ENCODE assay signal across 8 cellular contexts in genomic region chr4:122003335-122003734, GRCh38. TPM values are rescaled to one million over a fixed set of nuclear protein-coding genes. Genes with fewer than 3 reads are reported as not detected.
A peak's percentile ranks its signal among the peaks of the same experiment; 100 is the strongest.
DNase-seq lines count a peak whose midpoint lies in the region; ATAC-seq, FAIRE-seq and TF ChIP-seq lines count a peak whose summit lies in the region.

No MANE protein-coding gene starts in this region.

- FAIRE-seq in frontal cortex (lab: Jason Lieb, UNC) = no peak

- ATAC-seq in GM19455 (IDR thresholded peaks at IDR 0.05; ENCODE audit: unreplicated experiment) (peak; percentile 86), HG03439 (IDR thresholded peaks at IDR 0.05; ENCODE audit: unreplicated experiment) (peak; percentile 70)

- peak; percentile 18 for DNase-seq in DMS153 (lab: John Stamatoyannopoulos, UW)
- DNase-seq in DMS153 treated with DMSO at 0.1 percent for 48 hours (lab: John Stamatoyannopoulos, UW; ENCODE audit: unreplicated experiment) = no peak
- DNase-seq in SK-MEL-5 (ENCODE audit: low read depth, low spot score) = peak; percentile 83
- DNase-seq in epithelial cell of esophagus (ENCODE audit: low read depth) = peak; percentile 30
- peak; percentile 0 for DNase-seq in stimulated activated CD4-positive, alpha-beta T cell treated with anti-CD3 and anti-CD28 coated beads, Interleukin-12 subunit alpha, Interleukin-12 subunit beta, amount 100 ng/mL, for 4 hours
- DNase-seq in frontal cortex (ENCODE audit: low spot score in 2 of 2) = no peak

- no peak overlapping the region for H3K4me3 ChIP-seq in epithelial cell of esophagus (ENCODE audit: low read length)

- peak; percentile 49 for TF ChIP-seq CTCF in epithelial cell of esophagus (IDR thresholded peaks at IDR 0.05; ENCODE audit: insufficient read depth, low read depth, low read length, missing control alignments)

- in situ Hi-C loops in SK-MEL-5 (cut with HindIII; ENCODE audit: low pct_unique_long_range_greater_than_20kb, low sequenced_read_pairs) = no loop called here

RNA-seq across cellular contexts. Expression of gene TRPC3, which starts 51.5 kb away (rescaled TPM):
- total RNA-seq in SK-MEL-5 (2014; rRNA removed; shearing (Covaris generic)) = 0.05 TPM in 1 of 2 replicates, not detected in the other
- polyA plus RNA-seq in SK-MEL-5 (2015; cell fraction: cytosol; rRNA removed) = 0.14 TPM in 1 of 2 replicates, not detected in the other
- 0.33 TPM in 1 of 2 replicates, not detected in the other for polyA plus RNA-seq in SK-MEL-5 (2015; cell fraction: nucleus; rRNA removed)
- 9.4 TPM for total RNA-seq in frontal cortex

Comparison
In these comparisons a context has a peak if more than half of its experiments do, and no peak if none do; other contexts are left out.
1. DNase-seq: peak in DMS153 (single experiment), SK-MEL-5 (single experiment), epithelial cell of esophagus (single experiment) and stimulated activated CD4-positive, alpha-beta T cell treated with anti-CD3 and anti-CD28 coated beads, Interleukin-12 subunit alpha, Interleukin-12 subunit beta, amount 100 ng/mL, for 4 hours (single experiment); none in DMS153 treated with DMSO at 0.1 percent for 48 hours (single experiment) and frontal cortex (0 of 2).